27 cellular contexts compared by ENCODE assay signal in the genomic region with DNA sequence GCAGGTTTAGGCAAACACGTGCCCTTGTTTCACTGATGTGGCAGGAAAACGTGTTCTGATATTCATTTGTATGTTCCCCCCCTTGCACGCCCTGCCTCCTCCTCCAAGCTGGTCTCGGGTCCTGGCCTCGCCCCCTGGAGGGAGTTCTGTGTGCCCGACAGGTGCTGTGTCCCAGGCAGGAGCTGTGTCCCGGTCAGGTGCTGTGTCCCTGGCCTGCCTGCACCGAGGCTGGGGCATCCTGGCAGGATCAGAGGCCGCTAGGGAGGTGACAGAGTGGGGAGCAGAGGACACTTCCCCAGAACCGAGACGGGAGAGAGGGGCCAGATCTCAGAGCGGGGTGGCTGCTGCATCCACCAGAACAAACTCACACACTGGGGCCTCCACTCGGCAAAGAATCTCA.
"Had no signal": no experiment of that assay in that cellular context is flagged by ENCODE, and none has a peak within 500 bp of the region (broad histone marks: within the 10 kb centered on the region; RNA-seq: fewer than 3 reads in every experiment).

No MANE protein-coding gene starts in this region.

- H3K36me3 Mint-ChIP-seq: activated naive CD8-positive, alpha-beta T cell treated with anti-CD3 and anti-CD28 coated beads, Interleukin-2, amount 10 ng/mL, durations not matched to agents 7 days and 5 days had no signal

- ATAC-seq: activated CD8-positive, alpha-beta T cell treated with anti-CD3 and anti-CD28 coated beads, Interleukin-2, amount 10 ng/mL, durations not matched to agents 7 days and 5 days; Panc1; SK-N-SH treated with all-trans-retinoic acid at 6 μM for 48 hours had no signal

- H3K27me3 ChIP-seq: ascending aorta, cardiac muscle cell, MG63 had no signal

- H3K9me3 Mint-ChIP-seq: activated CD4-positive, alpha-beta T cell treated with anti-CD3 and anti-CD28 coated beads, Interleukin-2, amount 10 ng/mL, durations not matched to agents 24 days and 14 days; activated naive CD4-positive, alpha-beta T cell treated with anti-CD3 and anti-CD28 coated beads, Interleukin-2, amount 50 U/mL, for 24 hours; activated naive CD8-positive, alpha-beta T cell treated with anti-CD3 and anti-CD28 coated beads, Interleukin-2, amount 10 ng/mL, durations not matched to agents 7 days and 5 days; activated T-cell treated with anti-CD3 and anti-CD28 coated beads, Interleukin-2, amount 50 U/mL, for 24 hours; activated T-helper 2 cell treated with anti-CD3 and anti-CD28 coated beads, Interferon-gamma antibody, Interleukin-2, Interleukin-4, amounts not matched to agents 10 μg/mL and 5 μg/mL and 100 μg/mL, durations not matched to agents 14 hours and 24 hours and 36 hours had no signal

- H3K36me3 ChIP-seq: ascending aorta, cardiac muscle cell, MG63, WERI-Rb-1 had no signal

- H3K9me3 ChIP-seq: ascending aorta, MG63 had no signal

- H3K4me3 Mint-ChIP-seq: activated CD4-positive, alpha-beta T cell treated with anti-CD3 and anti-CD28 coated beads, Interleukin-2, amount 10 ng/mL, durations not matched to agents 24 days and 14 days; activated CD8-positive, alpha-beta T cell treated with anti-CD3 and anti-CD28 coated beads, Interleukin-2, amount 10 ng/mL, durations not matched to agents 7 days and 5 days; activated naive CD4-positive, alpha-beta T cell treated with anti-CD3 and anti-CD28 coated beads, Interleukin-2, amount 50 U/mL, for 24 hours; activated naive CD8-positive, alpha-beta T cell treated with anti-CD3 and anti-CD28 coated beads, Interleukin-2, amount 10 ng/mL, durations not matched to agents 7 days and 5 days; activated T-cell treated with anti-CD3 and anti-CD28 coated beads, Interleukin-2, amount 50 U/mL, for 24 hours had no signal

- H3K4me3 ChIP-seq: ascending aorta, cardiac muscle cell, MG63 had no signal

- H3K27ac ChIP-seq: ascending aorta, cardiac muscle cell, WERI-Rb-1 had no signal

- DNase-seq: activated CD4-positive, alpha-beta T cell treated with anti-CD3 and anti-CD28 coated beads, Interleukin-2, amount 10 ng/mL, durations not matched to agents 24 days and 14 days; activated CD4-positive, alpha-beta T cell treated with anti-CD3 and anti-CD28 coated beads, Interleukin-2, amount 50 U/mL, for 48 hours; activated CD4-positive, CD25-positive, alpha-beta regulatory T cell; activated CD8-positive, alpha-beta T cell treated with anti-CD3 and anti-CD28 coated beads, Interleukin-2, amount 10 ng/mL, durations not matched to agents 7 days and 5 days; activated gamma-delta T cell; activated naive CD4-positive, alpha-beta T cell treated with Interleukin-2 at 50 U/mL for 16 hours; activated naive CD8-positive, alpha-beta T cell treated with anti-CD3 and anti-CD28 coated beads, Interleukin-2, amount 10 ng/mL, durations not matched to agents 7 days and 5 days; activated T-cell treated with anti-CD3 and anti-CD28 coated beads, Interleukin-2, amount 50 U/mL, for 24 hours; amygdala; Kasumi-1; KG1; MG63; NCI-H1048; NCI-H1436 treated with DMSO at 0.1 percent for 48 hours; NCI-H1694 treated with DMSO at 0.1 percent for 48 hours; NCI-H2029; NCI-H345; NCI-H524 treated with DMSO at 0.1 percent for 48 hours; SIG-M5; T1000; WERI-Rb-1 had no signal

- H3K27ac Mint-ChIP-seq: activated CD4-positive, alpha-beta T cell treated with anti-CD3 and anti-CD28 coated beads, Interleukin-2, amount 10 ng/mL, durations not matched to agents 24 days and 14 days; activated CD8-positive, alpha-beta T cell treated with anti-CD3 and anti-CD28 coated beads, Interleukin-2, amount 10 ng/mL, durations not matched to agents 7 days and 5 days; activated naive CD4-positive, alpha-beta T cell treated with anti-CD3 and anti-CD28 coated beads, Interleukin-2, amount 50 U/mL, for 24 hours; activated naive CD8-positive, alpha-beta T cell treated with anti-CD3 and anti-CD28 coated beads, Interleukin-2, amount 10 ng/mL, durations not matched to agents 7 days and 5 days; activated T-cell treated with anti-CD3 and anti-CD28 coated beads, Interleukin-2, amount 50 U/mL, for 24 hours; activated T-helper 2 cell treated with anti-CD3 and anti-CD28 coated beads, Interferon-gamma antibody, Interleukin-2, Interleukin-4, amounts not matched to agents 10 μg/mL and 5 μg/mL and 100 μg/mL, durations not matched to agents 14 hours and 24 hours and 36 hours had no signal

- H3K4me1 ChIP-seq: ascending aorta had no signal

- H3K27me3 Mint-ChIP-seq: activated CD4-positive, alpha-beta T cell treated with anti-CD3 and anti-CD28 coated beads, Interleukin-2, amount 10 ng/mL, durations not matched to agents 24 days and 14 days; activated naive CD4-positive, alpha-beta T cell treated with anti-CD3 and anti-CD28 coated beads, Interleukin-2, amount 50 U/mL, for 24 hours; activated naive CD8-positive, alpha-beta T cell treated with anti-CD3 and anti-CD28 coated beads, Interleukin-2, amount 10 ng/mL, durations not matched to agents 7 days and 5 days; activated T-cell treated with anti-CD3 and anti-CD28 coated beads, Interleukin-2, amount 50 U/mL, for 24 hours had no signal
